In genomic region chr3:70821602-70822001, GRCh38 we compare ENCODE assay signal across 7 cellular contexts.
"Had no signal": no experiment of that assay in that cellular context is flagged by ENCODE, and none has a peak within 500 bp of the region (broad histone marks: within the 10 kb centered on the region; RNA-seq: fewer than 3 reads in every experiment).

No MANE protein-coding gene starts in this region.

- H3K36me3 ChIP-seq: HAP-1 had no signal

- H2AFZ ChIP-seq: GM23248 had no signal

- H3K27ac ChIP-seq: GM23248, HL-60 had no signal

- H3K9me3 ChIP-seq: HAP-1 had no signal

- H3K9ac ChIP-seq: GM23248 had no signal

- H3K4me3 ChIP-seq: GM23248, HAP-1 had no signal

- DNase-seq: GM23248, GOT3, H7, HFFc6, IMR-90 had no signal
